Comparison of ENCODE assay signal across 17 cellular contexts in genomic region chr13:101655435-101655834, GRCh38.
DNase-seq lines count a peak whose midpoint lies in the region; ATAC-seq and FAIRE-seq lines count a peak whose summit lies in the region.
"Had no signal": no experiment of that assay in that cellular context is flagged by ENCODE, and none has a peak within 500 bp of the region (broad histone marks: within the 10 kb centered on the region; RNA-seq: fewer than 3 reads in every experiment).

No MANE protein-coding gene starts in this region.

- H3K27ac Mint-ChIP-seq in naive thymus-derived CD8-positive, alpha-beta T cell = no peak overlapping the region
- H3K27ac Mint-ChIP-seq: nephron progenitor cell had no signal

- no peak overlapping the region for H3K27ac ChIP-seq in caudate nucleus (ENCODE audit: low read depth, low read length)
- H3K27ac ChIP-seq: BLaER1 had no signal

- peak; percentile 44 for FAIRE-seq in HTR-8/SVneo (lab: Jason Lieb, UNC)
- FAIRE-seq: endothelial cell of umbilical vein, HepG2 had no signal

- H3K36me3 Mint-ChIP-seq in naive thymus-derived CD8-positive, alpha-beta T cell = no peaks in the 10 kb centered on the region

- intact Hi-C loops in cardiac septum (cut with DNase I) = no loop called here

- ATAC-seq in GM18870 (IDR thresholded peaks at IDR 0.05; ENCODE audit: unreplicated experiment) = peak; percentile 77
- ATAC-seq in GM21786 (IDR thresholded peaks at IDR 0.05; ENCODE audit: unreplicated experiment) = peak; percentile 74
- no peak for ATAC-seq in naive thymus-derived CD8-positive, alpha-beta T cell
- ATAC-seq: HepG2, SK-N-SH treated with all-trans-retinoic acid at 6 μM for 48 hours had no signal

- peaks cover 6 to 13% (median 7%) of the 10 kb centered on the region in 5 donors for H3K27me3 Mint-ChIP-seq in naive thymus-derived CD8-positive, alpha-beta T cell

- DNase-seq in HTR-8/SVneo (ENCODE audit: insufficient read length, low spot score) = no peak
- DNase-seq in amniotic epithelial cell (ENCODE audit: low read depth) = peak; percentile 41
- DNase-seq in occipital lobe (lab: John Stamatoyannopoulos, UW) = no peak
- DNase-seq in naive thymus-derived CD8-positive, alpha-beta T cell = no peak
- no peak for DNase-seq in cardiac septum (ENCODE audit: low spot score)
- DNase-seq in caudate nucleus (lab: John Stamatoyannopoulos, UW) = no peak
- DNase-seq: activated effector memory CD4-positive, alpha-beta T cell treated with anti-CD3 and anti-CD28 coated beads, Interleukin-2, amount 50 U/mL, for 16 hours; NCI-H1694 treated with DMSO at 0.1 percent for 48 hours; NCI-H774; nephron progenitor cell; substantia nigra had no signal

- no peak overlapping the region for H3K4me3 Mint-ChIP-seq in naive thymus-derived CD8-positive, alpha-beta T cell
- H3K4me3 Mint-ChIP-seq: nephron progenitor cell had no signal

- POLR2A ChIA-PET in naive thymus-derived CD8-positive, alpha-beta T cell (lab: Charles Lee) = no interaction called here

- no peaks in the 10 kb centered on the region for H3K4me1 Mint-ChIP-seq in naive thymus-derived CD8-positive, alpha-beta T cell
- H3K4me1 Mint-ChIP-seq: nephron progenitor cell had no signal

- peaks cover 0 to 7% (median 0%) of the 10 kb centered on the region in 9 donors for H3K9me3 Mint-ChIP-seq in naive thymus-derived CD8-positive, alpha-beta T cell

Comparison
In these comparisons a context has a peak if more than half of its experiments do, and no peak if none do; other contexts are left out.
1. ATAC-seq: peak in GM18870 (single experiment) and GM21786 (single experiment); none in naive thymus-derived CD8-positive, alpha-beta T cell (0 of 2).